9 cellular contexts compared by ENCODE assay signal in the genomic region with DNA sequence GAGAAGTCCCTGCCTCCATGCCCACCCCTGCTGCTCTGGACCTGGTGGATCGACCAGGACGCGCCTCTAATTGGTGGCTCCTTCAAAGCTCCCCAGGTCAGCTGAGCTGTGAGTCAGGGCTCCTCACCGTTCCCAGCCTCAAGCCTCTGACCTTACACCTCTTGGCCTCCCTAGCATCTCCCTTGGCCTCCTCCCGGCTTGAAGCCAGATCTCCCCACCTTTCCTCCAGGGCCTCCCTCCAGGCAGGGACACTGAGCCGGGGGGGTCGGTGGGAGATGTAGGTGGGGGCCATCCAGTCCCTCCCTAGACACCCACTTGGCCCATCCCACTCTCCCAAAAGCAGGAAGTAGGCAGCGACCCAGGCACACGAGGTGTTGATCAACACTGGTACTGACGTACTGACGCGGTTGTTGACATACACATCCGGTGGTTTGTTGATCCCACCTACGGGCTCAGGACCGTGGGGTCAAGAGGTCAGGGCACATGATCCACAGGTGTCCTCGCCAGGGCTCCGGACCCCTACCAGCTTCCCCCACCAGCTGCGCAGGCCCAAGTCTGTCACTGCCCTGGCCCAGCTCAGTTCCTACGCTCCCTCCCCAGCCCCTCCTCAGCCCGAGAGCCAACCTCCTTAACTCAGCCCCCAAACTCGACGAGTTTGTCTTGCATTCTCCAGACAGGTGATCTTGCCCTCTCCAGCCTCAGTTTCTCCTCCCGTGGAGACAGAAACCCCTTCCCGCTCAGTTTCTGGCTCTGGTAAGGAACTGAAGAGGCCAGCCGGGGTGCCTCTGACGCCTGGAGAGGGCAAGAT. TPM values are rescaled to one million over a fixed set of nuclear protein-coding genes. Genes with fewer than 3 reads are reported as not detected.
DNase-seq lines count a peak whose midpoint lies in the region; ATAC-seq and TF ChIP-seq lines count a peak whose summit lies in the region.
"Had no signal": no experiment of that assay in that cellular context is flagged by ENCODE, and none has a peak within 500 bp of the region (broad histone marks: within the 10 kb centered on the region; RNA-seq: fewer than 3 reads in every experiment).

No MANE protein-coding gene starts in this region.

- TF ChIP-seq CTCF in CD14-positive monocyte (IDR thresholded peaks at IDR 0.05) (no peak), GM20000 (IDR thresholded peaks at IDR 0.05; ENCODE audit: extremely low read depth, missing control alignments) (no peak)

- peak overlapping the region; percentile 97 to 99 for H3K4me3 Mint-ChIP-seq in CD14-positive monocyte

- no peaks in the 10 kb centered on the region for H3K27me3 ChIP-seq in NT2/D1 (ENCODE audit: insufficient read depth, insufficient read length)
- no peaks in the 10 kb centered on the region for H3K27me3 ChIP-seq in adipocyte (replicated peaks; ENCODE audit: control insufficient read depth, insufficient read depth, low read length)
- no peaks in the 10 kb centered on the region for H3K27me3 ChIP-seq in rectal smooth muscle tissue (ENCODE audit: control insufficient read depth, insufficient read depth, low read length)

- H3K4me1 Mint-ChIP-seq in CD14-positive monocyte, result peaks cover 27% of the 10 kb centered on the region

- H3K27ac ChIP-seq in rectal smooth muscle tissue (ENCODE audit: low read depth, low read length), result peak overlapping the region; percentile 70

- H3K27ac Mint-ChIP-seq in CD14-positive monocyte, result peak overlapping the region; percentile 90 to 99 (median 97)

- H3K4me3 ChIP-seq in NT2/D1 (ENCODE audit: insufficient read length, low read depth) (peak overlapping the region; percentile 87), adipocyte (ENCODE audit: low read length) (peak overlapping the region; percentile 95), rectal smooth muscle tissue (ENCODE audit: low read length) (peak overlapping the region; percentile 94)

- DNase-seq in CD14-positive monocyte (ENCODE audit: low spot score) (peak; percentile 89), GM20000 (ENCODE audit: low spot score) (peak; percentile 68), NT2/D1 (ENCODE audit: low read depth, low spot score) (no peak), adipocyte (ENCODE audit: low read depth) (peak; percentile 47), left ventricle myocardium superior (no peak), NCI-H446 treated with DMSO at 0.1 percent for 48 hours (lab: John Stamatoyannopoulos, UW) (no peak)

- H3K36me3 ChIP-seq in NT2/D1 (ENCODE audit: insufficient read depth, insufficient read length, low read length) (peaks cover 30% of the 10 kb centered on the region), adipocyte (ENCODE audit: control insufficient read depth, insufficient read depth, low read length, severe bottlenecking) (peaks cover 28% of the 10 kb centered on the region), rectal smooth muscle tissue (ENCODE audit: control insufficient read depth, insufficient read depth, low read length) (peaks cover 20% of the 10 kb centered on the region)

- H3K9ac ChIP-seq in NT2/D1 (ENCODE audit: insufficient read length, low read depth), result peak overlapping the region; percentile 92
- H3K9ac ChIP-seq in adipocyte (ENCODE audit: low read length), result peak overlapping the region; percentile 97
- peak overlapping the region; percentile 93 for H3K9ac ChIP-seq in rectal smooth muscle tissue (ENCODE audit: low read length)

- H3K9me3 Mint-ChIP-seq in CD14-positive monocyte, result peaks cover 0 to 3% (median 0%) of the 10 kb centered on the region in 7 donors

- no peaks in the 10 kb centered on the region for H3K4me1 ChIP-seq in NT2/D1 (ENCODE audit: insufficient read depth, insufficient read length)
- peaks cover 19% of the 10 kb centered on the region for H3K4me1 ChIP-seq in adipocyte (ENCODE audit: control insufficient read depth, insufficient read depth, low read length)
- peaks cover 9% of the 10 kb centered on the region for H3K4me1 ChIP-seq in rectal smooth muscle tissue (ENCODE audit: control insufficient read depth, insufficient read depth, low read length)

- peaks cover 0 to 2% (median 0%) of the 10 kb centered on the region in 3 donors for H3K27me3 Mint-ChIP-seq in CD14-positive monocyte (ENCODE audit: low read depth in 3 of 3)

- H3K9me3 ChIP-seq in NT2/D1 (ENCODE audit: insufficient read depth, low read length), result no peaks in the 10 kb centered on the region
- H3K9me3 ChIP-seq in adipocyte (ENCODE audit: control insufficient read depth, low read length), result no peaks in the 10 kb centered on the region

- peaks cover 26 to 30% of the 10 kb centered on the region in 2 donors for H3K36me3 Mint-ChIP-seq in CD14-positive monocyte

- intact Hi-C loops in CD14-positive monocyte (cut with micrococcal nuclease) (loop anchor here (5.0 kb wide), 2 partner anchors 111 to 206 kb away; partner anchors contain the start of genes SNX15 (in 2 of the 2), FAU (in 1 of the 2) and MRPL49 (in 1 of the 2)), left ventricle myocardium superior (cut with micrococcal nuclease) (no loop called here)

- ATAC-seq in left ventricle myocardium superior (peak; percentile 1), GM18517 (IDR thresholded peaks at IDR 0.05; ENCODE audit: unreplicated experiment) (no peak)

RNA-seq across cellular contexts. Expression of gene ATG2A, which starts 0.8 kb away (rescaled TPM):
- polyA plus RNA-seq in CD14-positive monocyte, result 1 to 10 TPM; 2.6 to 4.0 TPM
- 13.0 TPM for total RNA-seq in left ventricle myocardium superior

RNA-seq across cellular contexts. Expression of gene PPP2R5B, which starts 8.2 kb away (rescaled TPM):
- polyA plus RNA-seq in CD14-positive monocyte, result 1 to 10 TPM; 9.0 to 9.4 TPM
- total RNA-seq in left ventricle myocardium superior, result 18.4 TPM

RNA-seq across cellular contexts. Expression of gene GPHA2, which starts 19.4 kb away (rescaled TPM):
- polyA plus RNA-seq in CD14-positive monocyte, result not detected
- total RNA-seq in left ventricle myocardium superior, result not detected
- total RNA-seq: T-helper 2 cell treated with Interferon-gamma antibody and Interleukin-4, amounts not matched to agents 100 ng/mL and 5 ng/mL, for 36 hours had no signal

RNA-seq across cellular contexts. Expression of gene EHD1, which starts 37.8 kb away (rescaled TPM):
- polyA plus RNA-seq in CD14-positive monocyte, result 10 to 100 TPM; 30.3 to 48.4 TPM
- total RNA-seq in left ventricle myocardium superior, result 52.5 TPM

RNA-seq across cellular contexts. Expression of gene MAJIN, which starts 55.7 kb away (rescaled TPM):
- polyA plus RNA-seq in CD14-positive monocyte, result not detected
- total RNA-seq in left ventricle myocardium superior, result not detected
- total RNA-seq: T-helper 2 cell treated with Interferon-gamma antibody and Interleukin-4, amounts not matched to agents 100 ng/mL and 5 ng/mL, for 36 hours had no signal

Comparison
In these comparisons a context has a peak if more than half of its experiments do, and no peak if none do; other contexts are left out.
1. DNase-seq: peak in CD14-positive monocyte (single experiment), GM20000 (single experiment) and adipocyte (single experiment); none in NT2/D1 (single experiment), left ventricle myocardium superior (single experiment) and NCI-H446 treated with DMSO at 0.1 percent for 48 hours (single experiment).
2. Peak in every context shown above with its lines, with median percentiles within 50 percentile points of each other: H3K4me3 ChIP-seq and H3K9ac ChIP-seq.